Comparison of ENCODE assay signal across 13 cellular contexts in the genomic region with DNA sequence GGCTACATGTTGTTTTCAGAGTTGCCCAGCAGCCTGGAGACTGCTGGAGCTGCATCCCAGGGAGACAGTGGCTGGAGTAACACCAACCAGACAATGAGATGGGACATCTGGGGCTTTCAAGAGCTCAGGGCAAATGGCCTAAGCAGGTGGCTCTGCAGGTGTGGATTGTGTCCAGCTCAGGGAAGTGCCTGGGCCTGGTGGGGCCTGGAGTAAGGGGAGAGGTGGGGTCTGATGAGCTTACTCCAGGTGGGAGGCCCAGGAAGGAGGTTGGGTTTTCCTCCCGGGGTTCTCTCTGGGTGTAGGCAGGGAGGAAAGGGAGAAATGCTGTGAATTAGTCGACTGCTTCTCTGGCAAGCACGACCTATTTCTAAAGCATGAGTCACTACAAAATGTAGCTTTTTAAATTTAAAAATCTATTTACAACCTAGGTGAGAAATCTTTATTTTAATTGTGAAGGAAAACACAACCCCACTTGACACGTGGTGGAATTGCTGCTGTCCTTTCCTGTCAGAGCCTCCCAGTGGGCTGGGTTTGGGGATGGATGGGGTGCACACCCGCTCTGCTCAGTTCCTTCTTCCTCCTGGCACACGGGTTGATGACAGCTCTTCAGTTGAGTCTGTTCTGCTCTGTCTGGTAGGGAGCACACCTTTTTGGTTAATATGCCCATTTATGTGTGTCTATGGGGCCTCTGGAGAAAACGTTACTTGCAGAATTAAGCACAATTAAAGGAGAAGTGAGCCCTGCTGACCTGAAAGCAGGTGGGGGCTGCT.
A peak's percentile ranks its signal among the peaks of the same experiment; 100 is the strongest.
DNase-seq lines count a peak whose midpoint lies in the region; ATAC-seq and TF ChIP-seq lines count a peak whose summit lies in the region.
"Had no signal": no experiment of that assay in that cellular context is flagged by ENCODE, and none has a peak within 500 bp of the region (broad histone marks: within the 10 kb centered on the region; RNA-seq: fewer than 3 reads in every experiment).

No MANE protein-coding gene starts in this region.

- peaks cover 7% of the 10 kb centered on the region for H3K36me3 Mint-ChIP-seq in activated T-helper 17 cell treated with anti-CD3 and anti-CD28 coated beads, Interleukin-2, amount 50 U/mL, for 72 hours (ENCODE audit: low read depth)

- H3K4me1 ChIP-seq in right atrium auricular region = peaks cover 0 to 51% of the 10 kb centered on the region in 2 donors

- no peaks in the 10 kb centered on the region for H3K36me3 ChIP-seq in right atrium auricular region
- H3K36me3 ChIP-seq: pancreas had no signal

- H3K27ac Mint-ChIP-seq in activated T-helper 17 cell treated with anti-CD3 and anti-CD28 coated beads, Interleukin-2, amount 50 U/mL, for 72 hours = no peak overlapping the region

- peaks cover 0 to 8% of the 10 kb centered on the region in 2 donors for H3K9me3 ChIP-seq in right atrium auricular region
- H3K9me3 ChIP-seq: pancreas had no signal

- H3K9me3 Mint-ChIP-seq in activated T-helper 17 cell treated with anti-CD3 and anti-CD28 coated beads, Interleukin-2, amount 50 U/mL, for 72 hours = no peaks in the 10 kb centered on the region
- H3K9me3 Mint-ChIP-seq: IgD-negative memory B cell had no signal

- intact Hi-C loops in cardiac septum (cut with DNase I) = no loop called here

- DNase-seq in cardiac septum (ENCODE audit: low spot score) (peak; percentile 51), right atrium auricular region (ENCODE audit: low spot score) (no peak), SHP77 treated with DMSO at 0.1 percent for 48 hours (lab: John Stamatoyannopoulos, UW) (peak; percentile 19), fibroblast of villous mesenchyme (ENCODE audit: low read depth) (peak; percentile 36), pons (ENCODE audit: low spot score) (no peak), COLO829 (ENCODE audit: low spot score) (no peak)
- DNase-seq: GDM1, NCI-H526 treated with DMSO at 0.1 percent for 48 hours, pancreas had no signal

- TF ChIP-seq CTCF in right atrium auricular region (IDR thresholded peaks at IDR 0.05) (no peak), fibroblast of villous mesenchyme (IDR thresholded peaks at IDR 0.05; ENCODE audit: insufficient read depth, low read depth, low read length) (no peak)

- H3K4me3 Mint-ChIP-seq in activated T-helper 17 cell treated with anti-CD3 and anti-CD28 coated beads, Interleukin-2, amount 50 U/mL, for 72 hours = no peak overlapping the region
- H3K4me3 Mint-ChIP-seq: IgD-negative memory B cell had no signal

- H3K27me3 Mint-ChIP-seq in activated T-helper 17 cell treated with anti-CD3 and anti-CD28 coated beads, Interleukin-2, amount 50 U/mL, for 72 hours = peaks cover 43% of the 10 kb centered on the region

- no peaks in the 10 kb centered on the region for H3K27me3 ChIP-seq in right atrium auricular region
- H3K27me3 ChIP-seq: pancreas had no signal

- H3K4me1 Mint-ChIP-seq in activated T-helper 17 cell treated with anti-CD3 and anti-CD28 coated beads, Interleukin-2, amount 50 U/mL, for 72 hours = peaks cover 24% of the 10 kb centered on the region

- H3K4me3 ChIP-seq in right atrium auricular region = no peak overlapping the region
- no peak overlapping the region for H3K4me3 ChIP-seq in fibroblast of villous mesenchyme (ENCODE audit: low read depth, low read length)
- H3K4me3 ChIP-seq: lung, pancreas had no signal

- ATAC-seq in activated T-helper 17 cell treated with anti-CD3 and anti-CD28 coated beads, Interleukin-2, amount 50 U/mL, for 72 hours (replicated peaks) = no peak
- ATAC-seq in GM18873 (IDR thresholded peaks at IDR 0.05; ENCODE audit: low FRiP score, unreplicated experiment) = no peak

- H3K27ac ChIP-seq in right atrium auricular region = no peak overlapping the region

Comparison
In these comparisons a context has a peak if more than half of its experiments do, and no peak if none do; other contexts are left out.
1. DNase-seq: peak in cardiac septum (single experiment), SHP77 treated with DMSO at 0.1 percent for 48 hours (single experiment) and fibroblast of villous mesenchyme (single experiment); none in right atrium auricular region (single experiment), pons (single experiment) and COLO829 (single experiment).